9 cellular contexts compared by ENCODE assay signal in the genomic region with DNA sequence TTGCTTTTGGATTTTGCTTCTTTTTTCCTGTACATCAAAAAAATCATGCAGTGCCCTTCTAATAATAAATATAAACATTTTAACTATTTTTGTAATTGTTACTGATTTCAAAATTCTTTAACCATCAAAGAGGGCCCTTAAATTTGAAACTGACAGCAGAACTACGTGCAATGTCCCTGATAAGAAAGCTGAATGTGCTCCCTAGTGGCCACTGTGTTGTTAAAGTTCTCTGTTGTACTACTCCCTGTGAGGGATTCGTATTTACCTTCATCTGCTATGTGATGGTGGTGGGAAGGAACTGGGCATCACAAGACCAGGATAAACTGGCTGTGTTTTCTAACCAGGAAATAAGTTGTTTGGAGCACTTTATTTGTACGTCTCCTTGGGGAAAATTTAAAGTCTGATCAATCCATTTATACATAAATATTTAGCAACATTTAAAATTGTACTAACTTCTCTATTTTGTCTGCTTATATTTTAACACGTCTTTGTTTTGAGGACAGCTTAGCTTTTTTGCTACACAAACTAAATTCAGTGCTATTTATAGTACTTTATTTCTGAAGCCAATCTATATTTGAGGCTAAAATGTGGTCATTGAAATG.
A peak's percentile ranks its signal among the peaks of the same experiment; 100 is the strongest.
DNase-seq lines count a peak whose midpoint lies in the region; TF ChIP-seq lines count a peak whose summit lies in the region.
"Had no signal": no experiment of that assay in that cellular context is flagged by ENCODE, and none has a peak within 500 bp of the region (broad histone marks: within the 10 kb centered on the region; RNA-seq: fewer than 3 reads in every experiment).

No MANE protein-coding gene starts in this region.

- no peaks in the 10 kb centered on the region for H3K36me3 ChIP-seq in breast epithelium
- H3K36me3 ChIP-seq: BLaER1 treated with 17β-estradiol and CSF1 and Interleukin-3, amounts not matched to agents 10 nM and 100 nM had no signal

- TF ChIP-seq CTCF in breast epithelium (IDR thresholded peaks at IDR 0.05), result peak in 2 of 3 donors; percentile 31 to 50

- no peaks in the 10 kb centered on the region for H3K9me3 Mint-ChIP-seq in activated T-cell treated with anti-CD3 and anti-CD28 coated beads, Interleukin-2, amount 50 U/mL, for 24 hours

- H3K4me3 ChIP-seq in breast epithelium, result no peak overlapping the region
- H3K4me3 ChIP-seq: BLaER1 treated with 17β-estradiol and CSF1 and Interleukin-3, amounts not matched to agents 10 nM and 100 nM had no signal

- H3K36me3 Mint-ChIP-seq in activated T-cell treated with anti-CD3 and anti-CD28 coated beads, Interleukin-2, amount 50 U/mL, for 24 hours (ENCODE audit: low read depth), result no peaks in the 10 kb centered on the region

- intact Hi-C loops in breast epithelium (cut with DNase I; ENCODE audit: low total_unique reads), result loop anchor here (5.0 kb wide), 1 partner anchor 580 kb away; no protein-coding TSS in a partner anchor

- H3K27me3 Mint-ChIP-seq in activated T-cell treated with anti-CD3 and anti-CD28 coated beads, Interleukin-2, amount 50 U/mL, for 24 hours, result no peaks in the 10 kb centered on the region

- no peaks in the 10 kb centered on the region for H3K4me1 Mint-ChIP-seq in activated T-cell treated with anti-CD3 and anti-CD28 coated beads, Interleukin-2, amount 50 U/mL, for 24 hours (ENCODE audit: low read depth)

- no peak overlapping the region for H3K27ac ChIP-seq in breast epithelium
- H3K27ac ChIP-seq: BLaER1 treated with 17β-estradiol and CSF1 and Interleukin-3, amounts not matched to agents 10 nM and 100 nM had no signal

- H3K27me3 ChIP-seq in breast epithelium, result no peaks in the 10 kb centered on the region
- H3K27me3 ChIP-seq: BLaER1 treated with 17β-estradiol and CSF1 and Interleukin-3, amounts not matched to agents 10 nM and 100 nM had no signal

- H3K9me3 ChIP-seq in breast epithelium, result no peaks in the 10 kb centered on the region
- H3K9me3 ChIP-seq: BLaER1 treated with 17β-estradiol and CSF1 and Interleukin-3, amounts not matched to agents 10 nM and 100 nM had no signal

- H3K4me3 Mint-ChIP-seq in activated T-cell treated with anti-CD3 and anti-CD28 coated beads, Interleukin-2, amount 50 U/mL, for 24 hours, result no peak overlapping the region

- H3K4me1 ChIP-seq in breast epithelium, result no peaks in the 10 kb centered on the region
- H3K4me1 ChIP-seq: BLaER1 treated with 17β-estradiol and CSF1 and Interleukin-3, amounts not matched to agents 10 nM and 100 nM had no signal

- H3K27ac Mint-ChIP-seq in activated T-cell treated with anti-CD3 and anti-CD28 coated beads, Interleukin-2, amount 50 U/mL, for 24 hours, result no peak overlapping the region

- TF ChIP-seq POLR2A in breast epithelium (IDR thresholded peaks at IDR 0.05), result no peak

- DNase-seq in NCI-H510A treated with DMSO at 0.1 percent for 48 hours (lab: John Stamatoyannopoulos, UW) (peak; percentile 29), NCI-H510A (lab: John Stamatoyannopoulos, UW) (no peak), NCI-H345 treated with DMSO at 0.1 percent for 48 hours (lab: John Stamatoyannopoulos, UW; ENCODE audit: unreplicated experiment) (peak; percentile 33), breast epithelium (ENCODE audit: low spot score in 2 of 2) (no peak), midbrain (lab: John Stamatoyannopoulos, UW) (peak; percentile 17), NCI-H187 treated with DMSO at 0.1 percent for 48 hours (lab: John Stamatoyannopoulos, UW) (no peak), cortex of kidney (lab: John Stamatoyannopoulos, UW) (no peak)
- no peak for DNase-seq in activated T-cell treated with anti-CD3 and anti-CD28 coated beads, Interleukin-2, amount 50 U/mL, for 24 hours

Comparison
In these comparisons a context has a peak if more than half of its experiments do, and no peak if none do; other contexts are left out.
1. DNase-seq: peak in NCI-H510A treated with DMSO at 0.1 percent for 48 hours (single experiment), NCI-H345 treated with DMSO at 0.1 percent for 48 hours (single experiment) and midbrain (single experiment); none in NCI-H510A (single experiment), breast epithelium (0 of 2), activated T-cell treated with anti-CD3 and anti-CD28 coated beads, Interleukin-2, amount 50 U/mL, for 24 hours (single experiment), NCI-H187 treated with DMSO at 0.1 percent for 48 hours (single experiment) and cortex of kidney (single experiment).